Comparison of ENCODE assay signal across 11 cellular contexts in genomic region chr14:55133416-55133815, GRCh38. TPM values are rescaled to one million over a fixed set of nuclear protein-coding genes. Genes with fewer than 3 reads are reported as not detected.
DNase-seq lines count a peak whose midpoint lies in the region; ATAC-seq, FAIRE-seq and TF ChIP-seq lines count a peak whose summit lies in the region.
"Had no signal": no experiment of that assay in that cellular context is flagged by ENCODE, and none has a peak within 500 bp of the region (broad histone marks: within the 10 kb centered on the region; RNA-seq: fewer than 3 reads in every experiment).

No MANE protein-coding gene starts in this region.

- peaks cover 0 to 17% of the 10 kb centered on the region in 2 experiments; a peak in 2 of 5 replicates for H3K4me1 ChIP-seq in K562 (replicated peaks in 1 of 2; ENCODE audit: control insufficient read depth in 2 of 2, insufficient read depth in 2 of 2, low read length in 2 of 2)

- intact Hi-C loops in K562 (cut with micrococcal nuclease), result loop anchor here (5.0 kb wide), 1 partner anchor 46 kb away; no protein-coding TSS in a partner anchor
- intact Hi-C loops in activated T-helper 2 cell treated with anti-CD3 and anti-CD28 coated beads, Interferon-gamma antibody, Interleukin-2, Interleukin-4, amounts not matched to agents 10 μg/mL and 5 μg/mL and 100 μg/mL, durations not matched to agents 14 hours and 24 hours and 36 hours (cut with micrococcal nuclease), result no loop called here

- H2AFZ ChIP-seq in K562 (ENCODE audit: low read depth, low read length), result no peak overlapping the region

- H3K4me3 Mint-ChIP-seq in HFFc6, result no peak overlapping the region
- no peak overlapping the region for H3K4me3 Mint-ChIP-seq in activated T-helper 2 cell treated with anti-CD3 and anti-CD28 coated beads, Interferon-gamma antibody, Interleukin-2, Interleukin-4, amounts not matched to agents 10 μg/mL and 5 μg/mL and 100 μg/mL, durations not matched to agents 14 hours and 24 hours and 36 hours (ENCODE audit: low read depth)

- H3K4me3 ChIP-seq in K562, result no peak overlapping the region
- H3K4me3 ChIP-seq: mucosa of descending colon had no signal

- H3K27ac ChIP-seq in K562 (ENCODE audit: extremely low read depth, low read depth, low read length), result no peak overlapping the region

- peaks cover 6% of the 10 kb centered on the region; the same call in 1 of the 2 replicates for H3K36me3 Mint-ChIP-seq in HFFc6 (ENCODE audit: low read depth)
- H3K36me3 Mint-ChIP-seq in activated T-helper 2 cell treated with anti-CD3 and anti-CD28 coated beads, Interferon-gamma antibody, Interleukin-2, Interleukin-4, amounts not matched to agents 10 μg/mL and 5 μg/mL and 100 μg/mL, durations not matched to agents 14 hours and 24 hours and 36 hours (ENCODE audit: low read depth), result peaks cover 26% of the 10 kb centered on the region

- CTCF ChIA-PET in K562 (lab: Yijun Ruan, JAX; ENCODE audit: low intra/inter-chr PET ratio), result no interaction called here

- H3K36me3 ChIP-seq in K562 (ENCODE audit: control insufficient read depth, insufficient read depth, low read length), result no peaks in the 10 kb centered on the region

- POLR2A ChIA-PET in K562 (lab: Yijun Ruan, JAX), result interaction anchor here (0.6 kb wide), 1 partner anchor 76 kb away, joined by 4 read pairs; no protein-coding TSS in a partner anchor

- in situ Hi-C loops in K562 (cut with MboI), result no loop called here

- no peak overlapping the region for H3K4me2 ChIP-seq in K562 (ENCODE audit: insufficient read depth, low read length)

- peak; percentile 70 for TF ChIP-seq CTCF in HFFc6 (IDR thresholded peaks at IDR 0.05)
- peak in 2 of 3 experiments; percentile 14 to 43; a peak in 3 of 6 replicates for TF ChIP-seq CTCF in K562 (IDR thresholded peaks at IDR 0.05 in 2 of 3, conservative IDR thresholded peaks at IDR 0.05 in 1 of 3; ENCODE audit: insufficient read depth in 2 of 3, low read depth in 1 of 3, low read length in 3 of 3)

- no TSS peak for BruUV-seq in K562 (replicated peaks; lab: Mats Ljungman, UMichigan)

- no peaks in the 10 kb centered on the region for H3K79me2 ChIP-seq in K562 (ENCODE audit: control insufficient read depth, insufficient read depth, low read length)

- WGBS in K562 (ENCODE audit: insufficient coverage, low coverage, missing lambda C conversion rate), result 54% methylated on average over 4 of the region's 4 CpGs

- H3K9me1 ChIP-seq in K562 (ENCODE audit: control insufficient read depth, insufficient read depth, low read length), result no peaks in the 10 kb centered on the region

- no peak for TF ChIP-seq EP300 in K562 (IDR thresholded peaks at IDR 0.05; ENCODE audit: low read length)

- peak; percentile 59 for FAIRE-seq in K562 (lab: Jason Lieb, UNC)

- no peak for ATAC-seq in K562
- ATAC-seq: mucosa of descending colon had no signal

- DNase-seq in AG08396 (ENCODE audit: low spot score) (peak; percentile 20), HFFc6 (peak; percentile 65), K562 (ENCODE audit: extremely low read depth in 1 of 4, low spot score in 3 of 4) (peak in 2 of 4 experiments; percentile 16 to 17), lung microvascular endothelial cell (ENCODE audit: low read depth in 2 of 2) (peak; percentile 54 to 72), T-helper 1 cell (no peak), cerebellar nuclear complex (lab: John Stamatoyannopoulos, UW) (no peak)
- DNase-seq in activated T-helper 2 cell treated with anti-CD3 and anti-CD28 coated beads, Interferon-gamma antibody, Interleukin-2, Interleukin-4, amounts not matched to agents 10 μg/mL and 5 μg/mL and 100 μg/mL, durations not matched to agents 14 hours and 24 hours and 36 hours (ENCODE audit: low spot score), result no peak
- DNase-seq in activated naive CD4-positive, alpha-beta T cell treated with anti-CD3 and anti-CD28 coated beads, Interleukin-2, amount 50 U/mL, for 16 hours, result no peak
- DNase-seq: DMS79 treated with DMSO at 0.1 percent for 48 hours, mucosa of descending colon, NCI-H2081 treated with DMSO at 0.1 percent for 48 hours had no signal

- H3K27me3 Mint-ChIP-seq in HFFc6 (ENCODE audit: insufficient read depth), result peaks cover 3% of the 10 kb centered on the region; the same call in 1 of the 2 replicates
- H3K27me3 Mint-ChIP-seq in activated T-helper 2 cell treated with anti-CD3 and anti-CD28 coated beads, Interferon-gamma antibody, Interleukin-2, Interleukin-4, amounts not matched to agents 10 μg/mL and 5 μg/mL and 100 μg/mL, durations not matched to agents 14 hours and 24 hours and 36 hours (ENCODE audit: low read depth), result peaks cover 9% of the 10 kb centered on the region

- TF ChIP-seq POLR2A in K562 (conservative IDR thresholded peaks at IDR 0.05), result no peak

- peak; percentile 37 to 53; a peak in 3 of 4 replicates for TF ChIP-seq RAD21 in K562 (CRISPR knock-in tag; conservative IDR thresholded peaks at IDR 0.05 in 1 of 2, IDR thresholded peaks at IDR 0.05 in 1 of 2)

- no peaks in the 10 kb centered on the region for H3K9me3 Mint-ChIP-seq in HFFc6
- no peaks in the 10 kb centered on the region for H3K9me3 Mint-ChIP-seq in activated T-helper 2 cell treated with anti-CD3 and anti-CD28 coated beads, Interferon-gamma antibody, Interleukin-2, Interleukin-4, amounts not matched to agents 10 μg/mL and 5 μg/mL and 100 μg/mL, durations not matched to agents 14 hours and 24 hours and 36 hours

- H3K27me3 ChIP-seq in K562 (ENCODE audit: control insufficient read depth in 2 of 2, insufficient read depth in 2 of 2, low read length in 2 of 2), result no peaks in the 10 kb centered on the region

- H3K4me1 Mint-ChIP-seq in HFFc6 (ENCODE audit: low read depth), result peaks cover 60% of the 10 kb centered on the region
- peaks cover 15% of the 10 kb centered on the region for H3K4me1 Mint-ChIP-seq in activated T-helper 2 cell treated with anti-CD3 and anti-CD28 coated beads, Interferon-gamma antibody, Interleukin-2, Interleukin-4, amounts not matched to agents 10 μg/mL and 5 μg/mL and 100 μg/mL, durations not matched to agents 14 hours and 24 hours and 36 hours (ENCODE audit: low read depth)

- no peaks in the 10 kb centered on the region for H3K9me3 ChIP-seq in K562 (replicated peaks; ENCODE audit: control insufficient read depth, insufficient read depth, low read depth, low read length)
- H3K9me3 ChIP-seq: mucosa of descending colon had no signal

- peak overlapping the region; percentile 51 for H3K27ac Mint-ChIP-seq in HFFc6
- H3K27ac Mint-ChIP-seq in activated T-helper 2 cell treated with anti-CD3 and anti-CD28 coated beads, Interferon-gamma antibody, Interleukin-2, Interleukin-4, amounts not matched to agents 10 μg/mL and 5 μg/mL and 100 μg/mL, durations not matched to agents 14 hours and 24 hours and 36 hours, result no peak overlapping the region

- H4K20me1 ChIP-seq in K562 (replicated peaks; ENCODE audit: control insufficient read depth, insufficient read depth, low read length), result no peaks in the 10 kb centered on the region

- H3K9ac ChIP-seq in K562 (ENCODE audit: insufficient read depth in 1 of 2, low read depth in 2 of 2, low read length in 2 of 2), result no peak overlapping the region

RNA-seq across cellular contexts. Expression of gene LGALS3, which starts 4.4 kb away (rescaled TPM):
- total RNA-seq in HFFc6 (2021; fragmentation: NEBNext Ultra II Directional; extraction: Animal tissue kit (Norgen Biotek cat#: 25700)), result 10 to 100 TPM; 70.1 to 83.0 (median 74.7) TPM
- 0.56 and 1.9 TPM in 2 replicates for total RNA-seq in K562 (2011; cell fraction: chromatin; rRNA removed; ENCODE audit: low replicate concordance)
- 0.67 and 1.1 TPM in 2 replicates for total RNA-seq in K562 (2011; cell fraction: nucleolus; rRNA removed)
- total RNA-seq in K562 (2011; cell fraction: nucleoplasm; rRNA removed), result 0.44 and 1.3 TPM in 2 replicates
- total RNA-seq in K562 (2014; rRNA removed) (1.9 and 5.2 TPM in 2 replicates), K562 (2014; rRNA removed; fragmentation: Illumina TruSeq; extraction: Trizol) (0.73 and 0.89 TPM in 2 replicates), K562 (2015; rRNA removed; fragmentation: Illumina TruSeq; extraction: Trizol) (1.4 and 1.8 TPM in 2 replicates), K562 (2021) (1.4 and 1.6 TPM in 2 replicates), lung microvascular endothelial cell (60.6 and 96.8 TPM in 2 replicates)
- polyA plus RNA-seq in K562 (2011; rRNA removed) (1.4 and 1.5 TPM in 2 replicates), K562 (2014; fragmentation: Illumina TruSeq; extraction: Trizol) (0.76 and 1.1 TPM in 2 replicates), K562 (2014; fragmentation: Nextera tagmentation; extraction: Ambion mirVana) (under 1 TPM; 0.04 to 0.31 TPM), K562 (2014; rRNA removed) (0.99 and 2.7 TPM in 2 replicates)
- 1.2 and 2.0 TPM in 2 replicates for polyA plus RNA-seq in K562 (2011; cell fraction: cytosol; rRNA removed)
- polyA plus RNA-seq in K562 (2011; cell fraction: nucleus; rRNA removed), result 0.48 and 2.0 TPM in 2 replicates
- 1.8 and 3.4 TPM in 2 replicates for polyA plus RNA-seq in K562 (2012)
- 0.36 and 1.3 TPM in 2 replicates for polyA minus RNA-seq in K562 (2011; rRNA and poly(A)+ RNA removed)
- not detected in 2 replicates for polyA minus RNA-seq in K562 (2011; cell fraction: cytosol; rRNA and poly(A)+ RNA removed)
- 0.44 and 0.94 TPM in 2 replicates for polyA minus RNA-seq in K562 (2011; cell fraction: nucleus; rRNA and poly(A)+ RNA removed)
- total RNA-seq in activated T-helper 2 cell treated with anti-CD3 and anti-CD28 coated beads, Interferon-gamma antibody, Interleukin-2, Interleukin-4, amounts not matched to agents 10 μg/mL and 5 μg/mL and 100 μg/mL, durations not matched to agents 14 hours and 24 hours and 36 hours, result 14.8 and 18.7 TPM in 2 replicates

RNA-seq across cellular contexts. Expression of gene DLGAP5, which starts 58.0 kb away (rescaled TPM):
- total RNA-seq in HFFc6 (2021; fragmentation: NEBNext Ultra II Directional; extraction: Animal tissue kit (Norgen Biotek cat#: 25700)), result 10 to 100 TPM; 21.8 to 58.3 (median 52.5) TPM
- total RNA-seq in K562 (2011; cell fraction: chromatin; rRNA removed; ENCODE audit: low replicate concordance), result 22.3 and 81.8 TPM in 2 replicates
- 26.0 and 31.3 TPM in 2 replicates for total RNA-seq in K562 (2011; cell fraction: nucleolus; rRNA removed)
- 44.8 and 67.1 TPM in 2 replicates for total RNA-seq in K562 (2011; cell fraction: nucleoplasm; rRNA removed)
- 33.2 and 39.1 TPM in 2 replicates for total RNA-seq in K562 (2014; rRNA removed)
- total RNA-seq in K562 (2014; rRNA removed; fragmentation: Illumina TruSeq; extraction: Trizol), result 80.0 and 91.7 TPM in 2 replicates
- total RNA-seq in K562 (2015; rRNA removed; fragmentation: Illumina TruSeq; extraction: Trizol), result 69.4 and 74.0 TPM in 2 replicates
- total RNA-seq in K562 (2021), result 55.7 and 56.0 TPM in 2 replicates
- 39.2 and 59.9 TPM in 2 replicates for polyA plus RNA-seq in K562 (2011; rRNA removed)
- polyA plus RNA-seq in K562 (2011; cell fraction: cytosol; rRNA removed), result 2.8 and 6.6 TPM in 2 replicates
- 76.5 and 97.9 TPM in 2 replicates for polyA plus RNA-seq in K562 (2011; cell fraction: nucleus; rRNA removed)
- 33.9 and 38.8 TPM in 2 replicates for polyA plus RNA-seq in K562 (2012)
- 64.7 and 71.5 TPM in 2 replicates for polyA plus RNA-seq in K562 (2014; fragmentation: Illumina TruSeq; extraction: Trizol)
- polyA plus RNA-seq in K562 (2014; fragmentation: Nextera tagmentation; extraction: Ambion mirVana), result 10 to 100 TPM; 49.6 to 72.4 TPM
- polyA plus RNA-seq in K562 (2014; rRNA removed), result 38.3 and 42.1 TPM in 2 replicates
- 64.7 and 65.6 TPM in 2 replicates for polyA minus RNA-seq in K562 (2011; rRNA and poly(A)+ RNA removed)
- polyA minus RNA-seq in K562 (2011; cell fraction: cytosol; rRNA and poly(A)+ RNA removed), result 13.7 and 20.7 TPM in 2 replicates
- 51.7 and 101 TPM in 2 replicates for polyA minus RNA-seq in K562 (2011; cell fraction: nucleus; rRNA and poly(A)+ RNA removed)
- total RNA-seq in lung microvascular endothelial cell, result 3.6 and 18.3 TPM in 2 replicates
- 41.9 and 46.0 TPM in 2 replicates for total RNA-seq in activated T-helper 2 cell treated with anti-CD3 and anti-CD28 coated beads, Interferon-gamma antibody, Interleukin-2, Interleukin-4, amounts not matched to agents 10 μg/mL and 5 μg/mL and 100 μg/mL, durations not matched to agents 14 hours and 24 hours and 36 hours

Comparison
In these comparisons a context has a peak if more than half of its experiments do, and no peak if none do; other contexts are left out.
1. DNase-seq: peak in AG08396 (single experiment), HFFc6 (single experiment) and lung microvascular endothelial cell (2 of 2); none in activated T-helper 2 cell treated with anti-CD3 and anti-CD28 coated beads, Interferon-gamma antibody, Interleukin-2, Interleukin-4, amounts not matched to agents 10 μg/mL and 5 μg/mL and 100 μg/mL, durations not matched to agents 14 hours and 24 hours and 36 hours (single experiment), T-helper 1 cell (0 of 5), activated naive CD4-positive, alpha-beta T cell treated with anti-CD3 and anti-CD28 coated beads, Interleukin-2, amount 50 U/mL, for 16 hours (single experiment) and cerebellar nuclear complex (0 of 2).